Comparison of ENCODE assay signal across 25 cellular contexts in the genomic region with DNA sequence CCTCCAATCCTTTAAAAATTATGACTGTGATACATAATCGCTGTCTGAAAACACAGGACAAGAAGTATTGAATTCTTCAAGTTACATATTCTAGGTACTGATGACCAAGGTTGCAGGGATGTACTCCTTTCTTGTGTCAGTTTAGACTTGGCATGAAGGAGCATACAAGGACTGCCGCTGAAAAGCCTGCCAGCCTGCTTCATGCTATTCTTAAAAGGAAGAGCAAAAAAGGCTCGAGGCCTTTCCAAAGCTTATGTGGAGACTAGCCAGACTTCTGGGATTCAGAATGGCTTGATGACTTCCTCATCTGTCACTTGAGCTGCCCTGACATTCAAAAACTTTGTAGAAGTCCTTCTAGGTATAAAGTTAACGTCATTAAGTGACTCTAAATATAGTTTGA.
"Had no signal": no experiment of that assay in that cellular context is flagged by ENCODE, and none has a peak within 500 bp of the region (broad histone marks: within the 10 kb centered on the region; RNA-seq: fewer than 3 reads in every experiment).

No MANE protein-coding gene starts in this region.

- H3K27me3 Mint-ChIP-seq: activated CD4-positive, alpha-beta memory T cell treated with anti-CD3 and anti-CD28 coated beads, Interleukin-2, amount 10 ng/mL, durations not matched to agents 7 days and 5 days; activated naive CD4-positive, alpha-beta T cell treated with anti-CD3 and anti-CD28 coated beads, Interleukin-2, amount 50 U/mL, for 24 hours; activated naive CD8-positive, alpha-beta T cell treated with anti-CD3 and anti-CD28 coated beads, Interleukin-2, amount 10 ng/mL, durations not matched to agents 7 days and 5 days; activated T-cell treated with anti-CD3 and anti-CD28 coated beads, Interleukin-2, amount 50 U/mL, for 24 hours; central memory CD8-positive, alpha-beta T cell had no signal

- H3K4me1 Mint-ChIP-seq: activated CD4-positive, alpha-beta memory T cell treated with anti-CD3 and anti-CD28 coated beads, Interleukin-2, amount 10 ng/mL, durations not matched to agents 7 days and 5 days; activated naive CD4-positive, alpha-beta T cell treated with anti-CD3 and anti-CD28 coated beads, Interleukin-2, amount 50 U/mL, for 24 hours; activated naive CD8-positive, alpha-beta T cell treated with anti-CD3 and anti-CD28 coated beads, Interleukin-2, amount 10 ng/mL, durations not matched to agents 7 days and 5 days; central memory CD8-positive, alpha-beta T cell had no signal

- H3K27ac ChIP-seq: ascending aorta, cardiac muscle cell, WERI-Rb-1 had no signal

- H3K4me1 ChIP-seq: ascending aorta had no signal

- H3K36me3 ChIP-seq: ascending aorta, cardiac muscle cell, MG63, WERI-Rb-1 had no signal

- H3K9me3 ChIP-seq: ascending aorta, MG63 had no signal

- DNase-seq: activated CD4-positive, alpha-beta memory T cell treated with anti-CD3 and anti-CD28 coated beads, Interleukin-2, amount 10 ng/mL, durations not matched to agents 7 days and 5 days; activated CD4-positive, alpha-beta T cell treated with anti-CD3 and anti-CD28 coated beads for 1 hour; activated CD4-positive, alpha-beta T cell treated with anti-CD3 and anti-CD28 coated beads for 48 hours; activated CD4-positive, CD25-positive, alpha-beta regulatory T cell; activated gamma-delta T cell; activated naive CD4-positive, alpha-beta T cell treated with Interleukin-2 at 50 U/mL for 16 hours; activated naive CD8-positive, alpha-beta T cell treated with anti-CD3 and anti-CD28 coated beads, Interleukin-2, amount 10 ng/mL, durations not matched to agents 7 days and 5 days; activated T-cell treated with anti-CD3 and anti-CD28 coated beads, Interleukin-2, amount 50 U/mL, for 24 hours; KG1; MG63; NCI-H1092; NCI-H187 treated with DMSO at 0.1 percent for 48 hours; NCI-H2081; NCI-H510A; NCI-H526; NCI-H748 treated with DMSO at 0.1 percent for 48 hours; NK-92 treated with Interleukin-12 subunit alpha and Interleukin-12 subunit beta, amount 100 ng/mL, for 24 hours; Right ventricle myocardium superior; T1000; WERI-Rb-1 had no signal

- H3K4me3 Mint-ChIP-seq: activated CD4-positive, alpha-beta memory T cell treated with anti-CD3 and anti-CD28 coated beads, Interleukin-2, amount 10 ng/mL, durations not matched to agents 7 days and 5 days; activated naive CD4-positive, alpha-beta T cell treated with anti-CD3 and anti-CD28 coated beads, Interleukin-2, amount 50 U/mL, for 24 hours; activated naive CD8-positive, alpha-beta T cell treated with anti-CD3 and anti-CD28 coated beads, Interleukin-2, amount 10 ng/mL, durations not matched to agents 7 days and 5 days; activated T-cell treated with anti-CD3 and anti-CD28 coated beads, Interleukin-2, amount 50 U/mL, for 24 hours; central memory CD8-positive, alpha-beta T cell had no signal

- H3K9me3 Mint-ChIP-seq: activated naive CD8-positive, alpha-beta T cell treated with anti-CD3 and anti-CD28 coated beads, Interleukin-2, amount 10 ng/mL, durations not matched to agents 7 days and 5 days had no signal

- H3K27me3 ChIP-seq: ascending aorta, cardiac muscle cell, MG63 had no signal

- H3K36me3 Mint-ChIP-seq: activated naive CD4-positive, alpha-beta T cell treated with anti-CD3 and anti-CD28 coated beads, Interleukin-2, amount 50 U/mL, for 24 hours; activated naive CD8-positive, alpha-beta T cell treated with anti-CD3 and anti-CD28 coated beads, Interleukin-2, amount 10 ng/mL, durations not matched to agents 7 days and 5 days had no signal

- H3K4me3 ChIP-seq: ascending aorta, cardiac muscle cell, MG63 had no signal

- H3K27ac Mint-ChIP-seq: activated CD4-positive, alpha-beta memory T cell treated with anti-CD3 and anti-CD28 coated beads, Interleukin-2, amount 10 ng/mL, durations not matched to agents 7 days and 5 days; activated naive CD4-positive, alpha-beta T cell treated with anti-CD3 and anti-CD28 coated beads, Interleukin-2, amount 50 U/mL, for 24 hours; activated naive CD8-positive, alpha-beta T cell treated with anti-CD3 and anti-CD28 coated beads, Interleukin-2, amount 10 ng/mL, durations not matched to agents 7 days and 5 days; activated T-cell treated with anti-CD3 and anti-CD28 coated beads, Interleukin-2, amount 50 U/mL, for 24 hours; activated T-helper 2 cell treated with anti-CD3 and anti-CD28 coated beads, Interferon-gamma antibody, Interleukin-2, Interleukin-4, amounts not matched to agents 10 μg/mL and 5 μg/mL and 100 μg/mL, durations not matched to agents 14 hours and 24 hours and 36 hours had no signal
